Comparison of ENCODE assay signal across 26 cellular contexts in the genomic region with DNA sequence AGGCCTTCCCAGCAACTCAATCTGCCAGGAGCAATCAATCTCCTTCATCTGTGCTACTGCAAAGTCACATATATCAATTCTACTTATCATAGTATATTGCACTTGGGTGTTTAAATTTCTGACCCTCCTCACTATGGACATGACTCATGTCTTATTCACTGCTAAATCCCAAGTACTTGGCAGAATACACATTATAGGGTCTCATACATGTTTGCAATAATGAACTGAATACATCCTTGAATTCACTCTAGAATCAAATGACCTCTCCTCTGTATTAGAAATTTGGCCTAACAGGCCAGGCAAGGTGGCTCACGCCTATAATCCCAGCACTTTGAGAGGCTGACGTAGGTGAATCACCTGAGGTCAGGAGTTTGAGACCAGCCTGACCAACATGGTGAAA.
"Had no signal": no experiment of that assay in that cellular context is flagged by ENCODE, and none has a peak within 500 bp of the region (broad histone marks: within the 10 kb centered on the region; RNA-seq: fewer than 3 reads in every experiment).

No MANE protein-coding gene starts in this region.

- DNase-seq: activated CD4-positive, alpha-beta T cell treated with anti-CD3 and anti-CD28 coated beads for 4 hours; activated CD4-positive, alpha-beta T cell treated with anti-CD3 and anti-CD28 coated beads, Interleukin-2, amount 50 U/mL, for 4 hours; activated effector memory CD4-positive, alpha-beta T cell treated with Interleukin-2 at 50 U/mL for 16 hours; activated naive CD4-positive, alpha-beta T cell treated with Interleukin-2 at 50 U/mL for 16 hours; activated naive CD8-positive, alpha-beta T cell treated with anti-CD3 and anti-CD28 coated beads for 36 hours; activated T-cell treated with anti-CD3 and anti-CD28 coated beads for 4 hours; adrenal gland; effector CD8-positive, alpha-beta T cell; left lung; lower lobe of right lung; mesendoderm; right cardiac atrium; stimulated activated CD4-positive, alpha-beta T cell treated with anti-CD3 and anti-CD28 coated beads, Interleukin-15, amount 100 ng/mL, for 24 hours; stimulated activated CD4-positive, alpha-beta T cell treated with anti-CD3 and anti-CD28 coated beads, Interleukin-2, amount 100 ng/mL, for 24 hours; stimulated activated naive B cell treated with anti-CD40 and anti-IgM and Interleukin-4, amounts not matched to agents 10 μg/mL and 1 μg/mL and 100 μg/mL, for 72 hours; stomach; tibial artery; upper lobe of right lung had no signal

- H3K4me3 Mint-ChIP-seq: activated naive CD8-positive, alpha-beta T cell treated with anti-CD3 and anti-CD28 coated beads for 36 hours; central memory CD8-positive, alpha-beta T cell; natural killer cell treated with Interleukin-12 subunit alpha and Interleukin-12 subunit beta and Interleukin-15 and Interleukin-18, amount 100 ng/mL, for 72 hours; stimulated activated naive B cell treated with anti-CD40 and anti-IgM and Interleukin-4, amounts not matched to agents 10 μg/mL and 1 μg/mL and 100 μg/mL, for 72 hours had no signal

- H3K9me3 ChIP-seq: adrenal gland, breast epithelium, left lung, lower lobe of right lung, stomach, tibial artery, upper lobe of right lung had no signal

- H3K4me3 ChIP-seq: adrenal gland, breast epithelium, left lung, lower lobe of right lung, stomach, tibial artery, upper lobe of right lung had no signal

- ATAC-seq: left lung; lower lobe of right lung; natural killer cell treated with Interleukin-12 subunit alpha and Interleukin-12 subunit beta and Interleukin-15 and Interleukin-18, amount 100 ng/mL, for 72 hours; right cardiac atrium; stimulated activated naive B cell treated with anti-CD40 and anti-IgM and Interleukin-4, amounts not matched to agents 10 μg/mL and 1 μg/mL and 100 μg/mL, for 72 hours; upper lobe of right lung had no signal

- H3K27ac Mint-ChIP-seq: activated naive CD8-positive, alpha-beta T cell treated with anti-CD3 and anti-CD28 coated beads for 36 hours; natural killer cell treated with Interleukin-12 subunit alpha and Interleukin-12 subunit beta and Interleukin-15 and Interleukin-18, amount 100 ng/mL, for 72 hours; stimulated activated naive B cell treated with anti-CD40 and anti-IgM and Interleukin-4, amounts not matched to agents 10 μg/mL and 1 μg/mL and 100 μg/mL, for 72 hours had no signal

- H3K9me3 Mint-ChIP-seq: activated naive CD8-positive, alpha-beta T cell treated with anti-CD3 and anti-CD28 coated beads for 36 hours; central memory CD8-positive, alpha-beta T cell; natural killer cell treated with Interleukin-12 subunit alpha and Interleukin-12 subunit beta and Interleukin-15 and Interleukin-18, amount 100 ng/mL, for 72 hours had no signal

- FAIRE-seq: colon, endometrium, frontal cortex, islet of Langerhans had no signal

- H3K27ac ChIP-seq: adrenal gland, breast epithelium, left lung, lower lobe of right lung, stomach, tibial artery, upper lobe of right lung, VCaP had no signal

- H3K27me3 ChIP-seq: adrenal gland, breast epithelium, left lung, stomach, tibial artery, upper lobe of right lung had no signal

- H3K27me3 Mint-ChIP-seq: activated naive CD8-positive, alpha-beta T cell treated with anti-CD3 and anti-CD28 coated beads for 36 hours; central memory CD8-positive, alpha-beta T cell; natural killer cell treated with Interleukin-12 subunit alpha and Interleukin-12 subunit beta and Interleukin-15 and Interleukin-18, amount 100 ng/mL, for 72 hours; stimulated activated naive B cell treated with anti-CD40 and anti-IgM and Interleukin-4, amounts not matched to agents 10 μg/mL and 1 μg/mL and 100 μg/mL, for 72 hours had no signal
